19 cellular contexts compared by ENCODE assay signal in genomic region chr2:142104134-142104758, GRCh38. TPM values are rescaled to one million over a fixed set of nuclear protein-coding genes. Genes with fewer than 3 reads are reported as not detected.
"Had no signal": no experiment of that assay in that cellular context is flagged by ENCODE, and none has a peak within 500 bp of the region (broad histone marks: within the 10 kb centered on the region; RNA-seq: fewer than 3 reads in every experiment).

No MANE protein-coding gene starts in this region.

- H3K27me3 Mint-ChIP-seq: activated B cell treated with CpG ODN at 0.5 μM for 24 hours; activated CD4-positive, alpha-beta memory T cell treated with anti-CD3 and anti-CD28 coated beads, Interleukin-2, amount 10 ng/mL, durations not matched to agents 7 days and 5 days; activated CD8-positive, alpha-beta memory T cell treated with anti-CD3 and anti-CD28 coated beads, Interleukin-2, amount 10 ng/mL, durations not matched to agents 7 days and 5 days; activated naive CD8-positive, alpha-beta T cell treated with anti-CD3 and anti-CD28 coated beads for 36 hours; activated T-helper 17 cell treated with anti-CD3 and anti-CD28 coated beads, Interleukin-2, amount 50 U/mL, for 72 hours; naive thymus-derived CD4-positive, alpha-beta T cell; stimulated activated naive B cell treated with anti-CD40 and anti-IgM and Interleukin-4, amounts not matched to agents 10 μg/mL and 1 μg/mL and 100 μg/mL, for 72 hours had no signal

- H3K4me1 Mint-ChIP-seq: activated B cell treated with CpG ODN at 0.5 μM for 24 hours; activated CD4-positive, alpha-beta memory T cell treated with anti-CD3 and anti-CD28 coated beads, Interleukin-2, amount 10 ng/mL, durations not matched to agents 7 days and 5 days; activated CD8-positive, alpha-beta memory T cell treated with anti-CD3 and anti-CD28 coated beads, Interleukin-2, amount 10 ng/mL, durations not matched to agents 7 days and 5 days; activated naive CD8-positive, alpha-beta T cell treated with anti-CD3 and anti-CD28 coated beads for 36 hours; activated T-helper 17 cell treated with anti-CD3 and anti-CD28 coated beads, Interleukin-2, amount 50 U/mL, for 72 hours; naive thymus-derived CD4-positive, alpha-beta T cell; stimulated activated naive B cell treated with anti-CD40 and anti-IgM and Interleukin-4, amounts not matched to agents 10 μg/mL and 1 μg/mL and 100 μg/mL, for 72 hours had no signal

- H3K27ac Mint-ChIP-seq: activated B cell treated with CpG ODN at 0.5 μM for 24 hours; activated CD4-positive, alpha-beta memory T cell treated with anti-CD3 and anti-CD28 coated beads, Interleukin-2, amount 10 ng/mL, durations not matched to agents 7 days and 5 days; activated CD8-positive, alpha-beta memory T cell treated with anti-CD3 and anti-CD28 coated beads, Interleukin-2, amount 10 ng/mL, durations not matched to agents 7 days and 5 days; activated naive CD8-positive, alpha-beta T cell treated with anti-CD3 and anti-CD28 coated beads for 36 hours; activated T-helper 17 cell treated with anti-CD3 and anti-CD28 coated beads, Interleukin-2, amount 50 U/mL, for 72 hours; naive thymus-derived CD4-positive, alpha-beta T cell; stimulated activated naive B cell treated with anti-CD40 and anti-IgM and Interleukin-4, amounts not matched to agents 10 μg/mL and 1 μg/mL and 100 μg/mL, for 72 hours; T-helper 2 cell treated with Interferon-gamma antibody and Interleukin-4, amounts not matched to agents 5 μg/mL and 100 μg/mL, for 36 hours had no signal

- FAIRE-seq: colon, pancreas, TTC549 had no signal

- H3K9me3 Mint-ChIP-seq: activated B cell treated with CpG ODN at 0.5 μM for 24 hours; activated naive CD8-positive, alpha-beta T cell treated with anti-CD3 and anti-CD28 coated beads for 36 hours; stimulated activated naive B cell treated with anti-CD40 and anti-IgM and Interleukin-4, amounts not matched to agents 10 μg/mL and 1 μg/mL and 100 μg/mL, for 72 hours; T-helper 2 cell treated with Interferon-gamma antibody and Interleukin-4, amounts not matched to agents 5 μg/mL and 100 μg/mL, for 36 hours had no signal

- H3K4me3 Mint-ChIP-seq: activated B cell treated with CpG ODN at 0.5 μM for 24 hours; activated CD4-positive, alpha-beta memory T cell treated with anti-CD3 and anti-CD28 coated beads, Interleukin-2, amount 10 ng/mL, durations not matched to agents 7 days and 5 days; activated CD8-positive, alpha-beta memory T cell treated with anti-CD3 and anti-CD28 coated beads, Interleukin-2, amount 10 ng/mL, durations not matched to agents 7 days and 5 days; activated naive CD8-positive, alpha-beta T cell treated with anti-CD3 and anti-CD28 coated beads for 36 hours; activated T-helper 17 cell treated with anti-CD3 and anti-CD28 coated beads, Interleukin-2, amount 50 U/mL, for 72 hours; naive thymus-derived CD4-positive, alpha-beta T cell; stimulated activated naive B cell treated with anti-CD40 and anti-IgM and Interleukin-4, amounts not matched to agents 10 μg/mL and 1 μg/mL and 100 μg/mL, for 72 hours; T-helper 2 cell treated with Interferon-gamma antibody and Interleukin-4, amounts not matched to agents 5 μg/mL and 100 μg/mL, for 36 hours had no signal

- H3K4me3 ChIP-seq: pancreas, thoracic aorta, upper lobe of right lung had no signal

- H3K27me3 ChIP-seq: dorsolateral prefrontal cortex, upper lobe of right lung had no signal

- H3K4me1 ChIP-seq: pancreas, upper lobe of right lung had no signal

- DNase-seq: activated B cell treated with CpG ODN at 0.5 μM for 24 hours; activated CD4-positive, alpha-beta memory T cell treated with anti-CD3 and anti-CD28 coated beads, Interleukin-2, amount 10 ng/mL, durations not matched to agents 7 days and 5 days; activated CD4-positive, alpha-beta T cell treated with anti-CD3 and anti-CD28 coated beads for 48 hours; activated CD8-positive, alpha-beta memory T cell treated with anti-CD3 and anti-CD28 coated beads, Interleukin-2, amount 10 ng/mL, durations not matched to agents 7 days and 5 days; activated naive CD4-positive, alpha-beta T cell; activated naive CD8-positive, alpha-beta T cell treated with anti-CD3 and anti-CD28 coated beads for 36 hours; amniotic stem cell; dorsolateral prefrontal cortex; naive thymus-derived CD4-positive, alpha-beta T cell; pancreas; stimulated activated naive B cell treated with anti-CD40 and anti-IgM and Interleukin-4, amounts not matched to agents 10 μg/mL and 1 μg/mL and 100 μg/mL, for 72 hours; upper lobe of right lung had no signal

- H3K36me3 ChIP-seq: pancreas, thoracic aorta, upper lobe of right lung had no signal

- H3K27ac ChIP-seq: pancreas, thoracic aorta, upper lobe of right lung had no signal

- H3K9me3 ChIP-seq: pancreas, thoracic aorta, upper lobe of right lung had no signal

- H3K36me3 Mint-ChIP-seq: activated CD8-positive, alpha-beta memory T cell treated with anti-CD3 and anti-CD28 coated beads, Interleukin-2, amount 10 ng/mL, durations not matched to agents 7 days and 5 days; activated naive CD8-positive, alpha-beta T cell treated with anti-CD3 and anti-CD28 coated beads for 36 hours; naive thymus-derived CD4-positive, alpha-beta T cell; stimulated activated naive B cell treated with anti-CD40 and anti-IgM and Interleukin-4, amounts not matched to agents 10 μg/mL and 1 μg/mL and 100 μg/mL, for 72 hours had no signal

- ATAC-seq: activated CD8-positive, alpha-beta memory T cell treated with anti-CD3 and anti-CD28 coated beads, Interleukin-2, amount 10 ng/mL, durations not matched to agents 7 days and 5 days; activated T-helper 17 cell treated with anti-CD3 and anti-CD28 coated beads, Interleukin-2, amount 50 U/mL, for 72 hours; naive thymus-derived CD4-positive, alpha-beta T cell; pancreas; sciatic nerve; stimulated activated naive B cell treated with anti-CD40 and anti-IgM and Interleukin-4, amounts not matched to agents 10 μg/mL and 1 μg/mL and 100 μg/mL, for 72 hours; upper lobe of right lung had no signal

RNA-seq across cellular contexts. Expression of gene LRP1B, which starts 26.6 kb away (rescaled TPM):
- total RNA-seq: activated B cell treated with CpG ODN at 0.5 μM for 24 hours; activated CD4-positive, alpha-beta memory T cell treated with anti-CD3 and anti-CD28 coated beads, Interleukin-2, amount 10 ng/mL, durations not matched to agents 7 days and 5 days; activated CD8-positive, alpha-beta memory T cell treated with anti-CD3 and anti-CD28 coated beads, Interleukin-2, amount 10 ng/mL, durations not matched to agents 7 days and 5 days; activated naive CD8-positive, alpha-beta T cell treated with anti-CD3 and anti-CD28 coated beads for 36 hours; activated T-helper 17 cell treated with anti-CD3 and anti-CD28 coated beads, Interleukin-2, amount 50 U/mL, for 72 hours; glomerular endothelial cell had no signal
- polyA plus RNA-seq: naive thymus-derived CD4-positive, alpha-beta T cell had no signal
